ENCODE assay signal across 31 cellular contexts in the genomic region with DNA sequence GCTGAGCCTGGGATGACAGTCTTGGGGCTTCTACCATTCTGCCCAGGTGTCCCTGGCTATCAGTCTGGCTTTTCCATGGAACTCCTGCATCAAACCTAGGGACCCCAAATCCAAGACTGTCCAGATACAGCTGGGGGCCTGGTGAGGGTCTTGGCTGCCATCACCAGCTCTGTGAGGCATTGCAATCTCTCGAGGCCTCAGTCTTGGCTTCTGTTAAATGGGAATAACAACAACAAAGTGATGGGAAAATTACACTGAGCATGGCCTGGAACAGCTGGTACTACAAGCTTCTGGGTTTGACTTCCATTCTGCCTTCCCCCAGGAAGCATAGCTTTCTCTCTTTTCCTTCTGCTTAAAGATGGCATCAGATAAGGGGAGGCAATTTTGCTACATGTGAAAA. TPM values are rescaled to one million over a fixed set of nuclear protein-coding genes. Genes with fewer than 3 reads are reported as not detected.
"Had no signal": no experiment of that assay in that cellular context is flagged by ENCODE, and none has a peak within 500 bp of the region (broad histone marks: within the 10 kb centered on the region; RNA-seq: fewer than 3 reads in every experiment).

No MANE protein-coding gene starts in this region.

- H3K27me3 ChIP-seq: brain microvascular endothelial cell, left lung, vagina had no signal

- H3K4me3 ChIP-seq: left lung, thoracic aorta, vagina had no signal

- ATAC-seq: left lung; right cardiac atrium; stimulated activated naive CD8-positive, alpha-beta T cell treated with anti-CD3 and anti-CD28 coated beads, Interleukin-15, Interleukin-2, amounts not matched to agents 100 U/mL and 50 U/mL, for 24 hours; WTC11 had no signal

- H3K36me3 ChIP-seq: brain microvascular endothelial cell, left lung, thoracic aorta, vagina had no signal

- H3K27ac ChIP-seq: brain microvascular endothelial cell, vagina had no signal

- H3K9me3 ChIP-seq: left lung, thoracic aorta, vagina had no signal

- FAIRE-seq: astrocyte, endometrium, frontal cortex, islet of Langerhans had no signal

- DNase-seq: activated CD4-positive, alpha-beta memory T cell treated with anti-CD3 and anti-CD28 coated beads, Interleukin-2, amount 10 ng/mL, durations not matched to agents 7 days and 5 days; activated CD4-positive, alpha-beta T cell treated with anti-CD3 and anti-CD28 coated beads for 1 hour; activated CD4-positive, alpha-beta T cell treated with anti-CD3 and anti-CD28 coated beads, Interleukin-2, amount 10 ng/mL, durations not matched to agents 7 days and 5 days; activated CD8-positive, alpha-beta memory T cell treated with anti-CD3 and anti-CD28 coated beads, Interleukin-2, amount 50 U/mL, for 48 hours; activated gamma-delta T cell; activated naive CD4-positive, alpha-beta T cell treated with anti-CD3 and anti-CD28 coated beads, Interleukin-2, amount 10 ng/mL, durations not matched to agents 7 days and 5 days; activated naive CD8-positive, alpha-beta T cell treated with anti-CD3 and anti-CD28 coated beads, Interleukin-2, amount 10 ng/mL, durations not matched to agents 7 days and 5 days; activated T-cell treated with anti-CD3 and anti-CD28 coated beads, Interleukin-2, amount 50 U/mL, for 24 hours; brain microvascular endothelial cell; caudate nucleus; effector CD8-positive, alpha-beta T cell; glutamatergic neuron; left lung; mammary epithelial cell; naive thymus-derived CD4-positive, alpha-beta T cell; occipital lobe; right cardiac atrium; stimulated activated CD4-positive, alpha-beta T cell treated with anti-CD3 and anti-CD28 coated beads, Interleukin-12 subunit alpha, Interleukin-12 subunit beta, amount 100 ng/mL, for 4 hours; stimulated activated CD4-positive, alpha-beta T cell treated with anti-CD3 and anti-CD28 coated beads, Interleukin-4, amount 100 ng/mL, for 1 hour; stimulated activated naive CD8-positive, alpha-beta T cell treated with anti-CD3 and anti-CD28 coated beads, Interleukin-15, Interleukin-2, amounts not matched to agents 100 U/mL and 50 U/mL, for 24 hours; SW 1271; T-helper 9 cell had no signal

RNA-seq across cellular contexts. Expression of a gene that starts 50.0 kb away (rescaled TPM):
- total RNA-seq: activated CD4-positive, alpha-beta memory T cell treated with anti-CD3 and anti-CD28 coated beads, Interleukin-2, amount 10 ng/mL, durations not matched to agents 7 days and 5 days; activated CD4-positive, alpha-beta T cell treated with anti-CD3 and anti-CD28 coated beads, Interleukin-2, amount 10 ng/mL, durations not matched to agents 7 days and 5 days; activated naive CD8-positive, alpha-beta T cell treated with anti-CD3 and anti-CD28 coated beads, Interleukin-2, amount 10 ng/mL, durations not matched to agents 7 days and 5 days; dermis microvascular lymphatic vessel endothelial cell; naive thymus-derived CD4-positive, alpha-beta T cell; right cardiac atrium; skeletal muscle tissue; thoracic aorta; vagina had no signal
- polyA plus RNA-seq: naive thymus-derived CD4-positive, alpha-beta T cell; right cardiac atrium had no signal
